ENCODE assay signal across 13 cellular contexts in genomic region chr7:139727151-139727705, GRCh38. TPM values are rescaled to one million over a fixed set of nuclear protein-coding genes. Genes with fewer than 3 reads are reported as not detected.
DNase-seq lines count a peak whose midpoint lies in the region; ATAC-seq and TF ChIP-seq lines count a peak whose summit lies in the region.
"Had no signal": no experiment of that assay in that cellular context is flagged by ENCODE, and none has a peak within 500 bp of the region (broad histone marks: within the 10 kb centered on the region; RNA-seq: fewer than 3 reads in every experiment).

No MANE protein-coding gene starts in this region.

- H3K36me3 Mint-ChIP-seq in activated T-helper 17 cell treated with anti-CD3 and anti-CD28 coated beads, Interleukin-2, amount 50 U/mL, for 72 hours (ENCODE audit: low read depth) = peaks cover 11% of the 10 kb centered on the region
- H3K36me3 Mint-ChIP-seq in glutamatergic neuron (ENCODE audit: unreplicated experiment) = peaks cover 4% of the 10 kb centered on the region
- H3K36me3 Mint-ChIP-seq in activated CD8-positive, alpha-beta T cell treated with anti-CD3 and anti-CD28 coated beads for 36 hours (ENCODE audit: low read depth) = peaks cover 8% of the 10 kb centered on the region

- intact Hi-C loops in cardiac septum (cut with DNase I) (no loop called here), mucosa of descending colon (cut with DNase I, micrococcal nuclease) (no loop called here)
- intact Hi-C loops in activated CD8-positive, alpha-beta T cell treated with anti-CD3 and anti-CD28 coated beads for 36 hours (cut with micrococcal nuclease) = no loop called here

- peaks cover 38% of the 10 kb centered on the region for H3K4me1 Mint-ChIP-seq in activated T-helper 17 cell treated with anti-CD3 and anti-CD28 coated beads, Interleukin-2, amount 50 U/mL, for 72 hours
- H3K4me1 Mint-ChIP-seq in glutamatergic neuron (ENCODE audit: low read depth, unreplicated experiment) = peaks cover 28% of the 10 kb centered on the region
- H3K4me1 Mint-ChIP-seq in activated CD8-positive, alpha-beta T cell treated with anti-CD3 and anti-CD28 coated beads for 36 hours (ENCODE audit: low read depth) = peaks cover 46% of the 10 kb centered on the region

- H3K4me3 ChIP-seq in right atrium auricular region = no peak overlapping the region
- no peak overlapping the region for H3K4me3 ChIP-seq in upper lobe of left lung
- no peak overlapping the region for H3K4me3 ChIP-seq in mucosa of descending colon
- H3K4me3 ChIP-seq: SJCRH30 had no signal

- WGBS in upper lobe of left lung, 2 donors = 73 to 77% methylated on average over 3 of the region's 3 CpGs

- H3K36me3 ChIP-seq in right atrium auricular region (peaks cover 5% of the 10 kb centered on the region), upper lobe of left lung (no peaks in the 10 kb centered on the region), mucosa of descending colon (ENCODE audit: low read depth) (no peaks in the 10 kb centered on the region)
- H3K36me3 ChIP-seq: SJCRH30 had no signal

- H3K27me3 ChIP-seq in right atrium auricular region (no peaks in the 10 kb centered on the region), upper lobe of left lung (no peaks in the 10 kb centered on the region)
- H3K27me3 ChIP-seq: SJCRH30 had no signal

- no peaks in the 10 kb centered on the region for H3K9me3 Mint-ChIP-seq in activated T-helper 17 cell treated with anti-CD3 and anti-CD28 coated beads, Interleukin-2, amount 50 U/mL, for 72 hours
- peaks cover 6% of the 10 kb centered on the region for H3K9me3 Mint-ChIP-seq in glutamatergic neuron (ENCODE audit: unreplicated experiment)
- H3K9me3 Mint-ChIP-seq in activated CD8-positive, alpha-beta T cell treated with anti-CD3 and anti-CD28 coated beads for 36 hours = peaks cover 1% of the 10 kb centered on the region

- peak overlapping the region; percentile 22 for H3K27ac Mint-ChIP-seq in activated T-helper 17 cell treated with anti-CD3 and anti-CD28 coated beads, Interleukin-2, amount 50 U/mL, for 72 hours
- H3K27ac Mint-ChIP-seq in glutamatergic neuron (ENCODE audit: unreplicated experiment) = peak overlapping the region; percentile 62
- no peak overlapping the region for H3K27ac Mint-ChIP-seq in activated CD8-positive, alpha-beta T cell treated with anti-CD3 and anti-CD28 coated beads for 36 hours

- DNase-seq in right atrium auricular region (ENCODE audit: low spot score) (no peak), cardiac septum (ENCODE audit: low spot score) (no peak), glutamatergic neuron (no peak), upper lobe of left lung (no peak), mucosa of descending colon (no peak)
- no peak for DNase-seq in activated CD8-positive, alpha-beta T cell treated with anti-CD3 and anti-CD28 coated beads for 36 hours
- DNase-seq: activated CD4-positive, alpha-beta T cell treated with anti-CD3 and anti-CD28 coated beads, Interleukin-2, amount 50 U/mL, for 48 hours; C1 segment of cervical spinal cord; NCI-H1436 treated with DMSO at 0.1 percent for 48 hours; SJCRH30 had no signal

- POLR2A ChIA-PET in activated CD8-positive, alpha-beta T cell treated with anti-CD3 and anti-CD28 coated beads for 36 hours (lab: Charles Lee) = interaction anchor here (1.1 kb wide), 1 partner anchor 21 kb away, joined by 3 read pairs; no protein-coding TSS in a partner anchor

- no peak for TF ChIP-seq POLR2A in upper lobe of left lung (IDR thresholded peaks at IDR 0.05)

- H3K9me3 ChIP-seq in right atrium auricular region (no peaks in the 10 kb centered on the region), upper lobe of left lung (no peaks in the 10 kb centered on the region), mucosa of descending colon (no peaks in the 10 kb centered on the region)
- H3K9me3 ChIP-seq: SJCRH30 had no signal

- no peak overlapping the region for H3K4me3 Mint-ChIP-seq in activated T-helper 17 cell treated with anti-CD3 and anti-CD28 coated beads, Interleukin-2, amount 50 U/mL, for 72 hours
- H3K4me3 Mint-ChIP-seq in glutamatergic neuron (ENCODE audit: unreplicated experiment) = peak overlapping the region; percentile 58
- no peak overlapping the region for H3K4me3 Mint-ChIP-seq in activated CD8-positive, alpha-beta T cell treated with anti-CD3 and anti-CD28 coated beads for 36 hours

- TF ChIP-seq CTCF in right atrium auricular region (IDR thresholded peaks at IDR 0.05) (no peak), glutamatergic neuron (IDR thresholded peaks at IDR 0.05; ENCODE audit: partially characterized antibody, unreplicated experiment) (no peak), upper lobe of left lung (IDR thresholded peaks at IDR 0.05) (no peak), mucosa of descending colon (IDR thresholded peaks at IDR 0.05) (no peak)
- TF ChIP-seq CTCF in activated CD8-positive, alpha-beta T cell treated with anti-CD3 and anti-CD28 coated beads for 36 hours (IDR thresholded peaks at IDR 0.05) = no peak

- no peaks in the 10 kb centered on the region for H3K27me3 Mint-ChIP-seq in activated T-helper 17 cell treated with anti-CD3 and anti-CD28 coated beads, Interleukin-2, amount 50 U/mL, for 72 hours
- H3K27me3 Mint-ChIP-seq in glutamatergic neuron (ENCODE audit: unreplicated experiment) = peaks cover 3% of the 10 kb centered on the region
- no peaks in the 10 kb centered on the region for H3K27me3 Mint-ChIP-seq in activated CD8-positive, alpha-beta T cell treated with anti-CD3 and anti-CD28 coated beads for 36 hours

- H3K4me1 ChIP-seq in right atrium auricular region (peaks cover 0 to 90% of the 10 kb centered on the region in 2 donors), upper lobe of left lung (peaks cover 69 to 85% (median 75%) of the 10 kb centered on the region in 4 donors), mucosa of descending colon (ENCODE audit: low read depth) (peaks cover 19% of the 10 kb centered on the region)

- peak in 1 of 4 donors; percentile 13 for TF ChIP-seq EP300 in upper lobe of left lung (IDR thresholded peaks at IDR 0.05)

- no peak for ATAC-seq in activated T-helper 17 cell treated with anti-CD3 and anti-CD28 coated beads, Interleukin-2, amount 50 U/mL, for 72 hours (replicated peaks)
- ATAC-seq in upper lobe of left lung (ENCODE audit: low FRiP score in 2 of 2) = no peak
- ATAC-seq in mucosa of descending colon = no peak
- ATAC-seq in HG02938 (IDR thresholded peaks at IDR 0.05; ENCODE audit: unreplicated experiment) = no peak
- no peak for ATAC-seq in activated CD8-positive, alpha-beta T cell treated with anti-CD3 and anti-CD28 coated beads for 36 hours

- CTCF ChIA-PET in activated CD8-positive, alpha-beta T cell treated with anti-CD3 and anti-CD28 coated beads for 36 hours (lab: Charles Lee) = interaction anchor here (0.6 to 0.7 kb wide), 2 partner anchors 18 to 81 kb away, joined by 3 read pairs; no protein-coding TSS in a partner anchor

- H3K27ac ChIP-seq in right atrium auricular region = peak overlapping the region; percentile 93 to 96
- H3K27ac ChIP-seq in upper lobe of left lung = peak overlapping the region; percentile 36 to 85 (median 80)
- H3K27ac ChIP-seq: parathyroid adenoma, SJCRH30 had no signal

RNA-seq across cellular contexts. Expression of gene HIPK2, which starts 50.6 kb away (rescaled TPM):
- 100 to 1,000 TPM in 1 of 2 donors, 10 to 100 TPM in 1; 87.0 to 131 TPM for total RNA-seq in right atrium auricular region
- 218 TPM for total RNA-seq in cardiac septum
- 10 to 100 TPM; 44.2 to 46.9 TPM for total RNA-seq in activated T-helper 17 cell treated with anti-CD3 and anti-CD28 coated beads, Interleukin-2, amount 50 U/mL, for 72 hours
- 36.9 TPM for total RNA-seq in glutamatergic neuron (ENCODE audit: unreplicated experiment)
- total RNA-seq in upper lobe of left lung = 10 to 100 TPM; 38.6 to 59.6 (median 45.9) TPM
- 10 to 100 TPM; 29.9 to 63.6 (median 39.9) TPM for total RNA-seq in mucosa of descending colon
- 10 to 100 TPM; 17.3 to 17.6 TPM for total RNA-seq in activated CD8-positive, alpha-beta T cell treated with anti-CD3 and anti-CD28 coated beads for 36 hours
